ENCODE assay signal across 14 cellular contexts in the genomic region with DNA sequence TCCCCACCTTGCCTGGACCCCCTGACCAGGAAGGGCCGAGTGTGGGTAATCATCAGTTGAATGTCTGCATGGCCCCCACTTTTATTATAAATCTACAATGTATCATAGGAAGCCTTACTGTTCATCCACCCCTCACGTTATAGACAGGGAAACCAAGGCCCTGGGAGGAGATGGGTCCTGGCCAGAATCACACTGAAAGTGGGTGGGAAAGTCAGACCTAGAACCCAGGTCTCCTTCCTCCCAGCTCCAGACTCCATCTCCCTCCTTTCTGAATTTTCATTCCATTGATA.
"Had no signal": no experiment of that assay in that cellular context is flagged by ENCODE, and none has a peak within 500 bp of the region (broad histone marks: within the 10 kb centered on the region; RNA-seq: fewer than 3 reads in every experiment).

No MANE protein-coding gene starts in this region.

- DNase-seq: activated CD4-positive, alpha-beta T cell treated with anti-CD3 and anti-CD28 coated beads for 48 hours; activated CD4-positive, CD25-positive, alpha-beta regulatory T cell; activated CD8-positive, alpha-beta memory T cell treated with anti-CD3 and anti-CD28 coated beads for 24 hours; activated naive CD4-positive, alpha-beta T cell treated with anti-CD3 and anti-CD28 coated beads, Interleukin-2, amount 50 U/mL, for 16 hours; effector memory CD4-positive, alpha-beta T cell; esophagus squamous epithelium; sigmoid colon; stimulated activated CD4-positive, alpha-beta T cell treated with anti-CD3 and anti-CD28 coated beads, Interleukin-4, amount 100 ng/mL, for 24 hours; T-helper 9 cell; tibial artery had no signal

- H3K27me3 ChIP-seq: esophagus squamous epithelium, neutrophil, sigmoid colon, tibial artery had no signal

- ATAC-seq: left ventricle myocardium superior had no signal

- H3K4me1 ChIP-seq: esophagus squamous epithelium, parathyroid adenoma, sigmoid colon, tibial artery had no signal

- FAIRE-seq: astrocyte had no signal

- H3K27ac ChIP-seq: esophagus squamous epithelium, neutrophil, parathyroid adenoma, sigmoid colon, tibial artery had no signal

- H3K9me3 ChIP-seq: esophagus squamous epithelium, neutrophil, sigmoid colon, tibial artery had no signal

- H3K4me3 ChIP-seq: esophagus squamous epithelium, sigmoid colon, tibial artery had no signal
